ENCODE assay signal across 11 cellular contexts in genomic region chr10:79377557-79378382, GRCh38.
"Had no signal": no experiment of that assay in that cellular context is flagged by ENCODE, and none has a peak within 500 bp of the region (broad histone marks: within the 10 kb centered on the region; RNA-seq: fewer than 3 reads in every experiment).

No MANE protein-coding gene starts in this region.

- DNase-seq: anterior cingulate cortex, islet precursor cell, left ventricle myocardium superior, SJCRH30, stomach, SW 1271, thyroid gland had no signal

- H3K4me3 Mint-ChIP-seq: activated naive CD4-positive, alpha-beta T cell treated with anti-CD3 and anti-CD28 coated beads, Interleukin-2, amount 50 U/mL, for 24 hours; activated T-helper 17 cell treated with anti-CD3 and anti-CD28 coated beads, Interleukin-2, amount 50 U/mL, for 72 hours; T-helper 2 cell treated with Interferon-gamma antibody and Interleukin-4, amounts not matched to agents 5 μg/mL and 100 μg/mL, for 36 hours had no signal

- H3K9me3 Mint-ChIP-seq: activated naive CD4-positive, alpha-beta T cell treated with anti-CD3 and anti-CD28 coated beads, Interleukin-2, amount 50 U/mL, for 24 hours; activated T-helper 17 cell treated with anti-CD3 and anti-CD28 coated beads, Interleukin-2, amount 50 U/mL, for 72 hours; T-helper 2 cell treated with Interferon-gamma antibody and Interleukin-4, amounts not matched to agents 5 μg/mL and 100 μg/mL, for 36 hours had no signal

- H3K27ac Mint-ChIP-seq: activated naive CD4-positive, alpha-beta T cell treated with anti-CD3 and anti-CD28 coated beads, Interleukin-2, amount 50 U/mL, for 24 hours; activated T-helper 17 cell treated with anti-CD3 and anti-CD28 coated beads, Interleukin-2, amount 50 U/mL, for 72 hours; T-helper 2 cell treated with Interferon-gamma antibody and Interleukin-4, amounts not matched to agents 5 μg/mL and 100 μg/mL, for 36 hours had no signal

- H3K36me3 Mint-ChIP-seq: activated naive CD4-positive, alpha-beta T cell treated with anti-CD3 and anti-CD28 coated beads, Interleukin-2, amount 50 U/mL, for 24 hours had no signal

- H3K36me3 ChIP-seq: stomach, thyroid gland had no signal

- H3K27me3 Mint-ChIP-seq: activated T-helper 17 cell treated with anti-CD3 and anti-CD28 coated beads, Interleukin-2, amount 50 U/mL, for 72 hours had no signal

- H3K4me1 Mint-ChIP-seq: activated T-helper 17 cell treated with anti-CD3 and anti-CD28 coated beads, Interleukin-2, amount 50 U/mL, for 72 hours had no signal

- H3K27me3 ChIP-seq: SJCRH30, stomach, thyroid gland had no signal

- H3K27ac ChIP-seq: SJCRH30, skin epidermis, stomach, thyroid gland had no signal

- H3K4me3 ChIP-seq: SJCRH30, skin epidermis, stomach, thyroid gland had no signal

- H3K9me3 ChIP-seq: SJCRH30, stomach, thyroid gland had no signal

- ATAC-seq: activated T-helper 17 cell treated with anti-CD3 and anti-CD28 coated beads, Interleukin-2, amount 50 U/mL, for 72 hours; left ventricle myocardium superior had no signal
